39 cellular contexts compared by ENCODE assay signal in genomic region chr12:88219861-88220260, GRCh38.
"Had no signal": no experiment of that assay in that cellular context is flagged by ENCODE, and none has a peak within 500 bp of the region (broad histone marks: within the 10 kb centered on the region; RNA-seq: fewer than 3 reads in every experiment).

No MANE protein-coding gene starts in this region.

- H3K4me1 Mint-ChIP-seq: activated naive CD4-positive, alpha-beta T cell treated with anti-CD3 and anti-CD28 coated beads, Interleukin-2, amount 10 ng/mL, durations not matched to agents 7 days and 5 days; activated naive CD4-positive, alpha-beta T cell treated with anti-CD3 and anti-CD28 coated beads, Interleukin-2, amount 50 U/mL, for 24 hours; activated naive CD8-positive, alpha-beta T cell treated with anti-CD3 and anti-CD28 coated beads for 36 hours; activated naive CD8-positive, alpha-beta T cell treated with anti-CD3 and anti-CD28 coated beads, Interleukin-2, amount 10 ng/mL, durations not matched to agents 7 days and 5 days; activated naive CD8-positive, alpha-beta T cell treated with anti-CD3 and anti-CD28 coated beads, Interleukin-2, amount 50 U/mL, for 24 hours; activated T-helper 17 cell treated with anti-CD3 and anti-CD28 coated beads, Interleukin-2, amount 50 U/mL, for 72 hours; brain; central memory CD8-positive, alpha-beta T cell had no signal

- H3K27ac Mint-ChIP-seq: activated naive CD4-positive, alpha-beta T cell treated with anti-CD3 and anti-CD28 coated beads for 36 hours; activated naive CD4-positive, alpha-beta T cell treated with anti-CD3 and anti-CD28 coated beads, Interleukin-2, amount 10 ng/mL, durations not matched to agents 7 days and 5 days; activated naive CD4-positive, alpha-beta T cell treated with anti-CD3 and anti-CD28 coated beads, Interleukin-2, amount 50 U/mL, for 24 hours; activated naive CD4-positive, alpha-beta T cell treated with anti-CD3 and anti-CD28 coated beads, Interleukin-2, amount 50 U/mL, for 72 hours; activated naive CD8-positive, alpha-beta T cell; activated naive CD8-positive, alpha-beta T cell treated with anti-CD3 and anti-CD28 coated beads for 36 hours; activated naive CD8-positive, alpha-beta T cell treated with anti-CD3 and anti-CD28 coated beads, Interleukin-2, amount 10 ng/mL, durations not matched to agents 7 days and 5 days; activated naive CD8-positive, alpha-beta T cell treated with anti-CD3 and anti-CD28 coated beads, Interleukin-2, amount 50 U/mL, for 24 hours; activated T-cell treated with anti-CD3 and anti-CD28 coated beads, Interleukin-2, amount 50 U/mL, for 24 hours; activated T-cell treated with anti-CD3 and anti-CD28 coated beads, Interleukin-2, amount 50 U/mL, for 72 hours; activated T-helper 1 cell treated with anti-CD3 and anti-CD28 coated beads, Interleukin-12 subunit alpha, Interleukin-12 subunit beta, Interleukin-2, Interleukin-4 antibody, amounts not matched to agents 30 ng/mL and 10 ng/mL and 1 ng/mL, durations not matched to agents 14 hours and 24 hours and 36 hours; activated T-helper 17 cell treated with anti-CD3 and anti-CD28 coated beads, Interleukin-2, amount 50 U/mL, for 72 hours; activated T-helper 2 cell treated with anti-CD3 and anti-CD28 coated beads, Interferon-gamma antibody, Interleukin-2, Interleukin-4, amounts not matched to agents 10 μg/mL and 5 μg/mL and 100 μg/mL, durations not matched to agents 14 hours and 24 hours and 36 hours; brain had no signal

- H3K36me3 ChIP-seq: adrenal gland, ascending aorta, brain microvascular endothelial cell, breast epithelium, cardiac muscle cell had no signal

- H3K9me3 ChIP-seq: adrenal gland had no signal

- H3K9me3 Mint-ChIP-seq: activated naive CD4-positive, alpha-beta T cell treated with anti-CD3 and anti-CD28 coated beads, Interleukin-2, amount 50 U/mL, for 24 hours; activated naive CD8-positive, alpha-beta T cell treated with anti-CD3 and anti-CD28 coated beads, Interleukin-2, amount 10 ng/mL, durations not matched to agents 7 days and 5 days had no signal

- H3K4me3 ChIP-seq: adrenal gland, ascending aorta, body of pancreas, breast epithelium, cardiac muscle cell had no signal

- ATAC-seq: activated naive CD4-positive, alpha-beta T cell treated with anti-CD3 and anti-CD28 coated beads, Interleukin-2, amount 50 U/mL, for 72 hours; activated naive CD8-positive, alpha-beta T cell treated with anti-CD3 and anti-CD28 coated beads, Interleukin-2, amount 50 U/mL, for 24 hours; activated T-cell treated with anti-CD3 and anti-CD28 coated beads, Interleukin-2, amount 50 U/mL, for 4 hours; activated T-cell treated with anti-CD3 and anti-CD28 coated beads, Interleukin-2, amount 50 U/mL, for 72 hours; activated T-helper 17 cell treated with anti-CD3 and anti-CD28 coated beads, Interleukin-2, amount 50 U/mL, for 72 hours; body of pancreas had no signal

- H3K27ac ChIP-seq: adrenal gland, ascending aorta, body of pancreas, brain microvascular endothelial cell, breast epithelium, cardiac muscle cell had no signal

- H3K4me3 Mint-ChIP-seq: activated naive CD4-positive, alpha-beta T cell treated with anti-CD3 and anti-CD28 coated beads for 36 hours; activated naive CD4-positive, alpha-beta T cell treated with anti-CD3 and anti-CD28 coated beads, Interleukin-2, amount 10 ng/mL, durations not matched to agents 7 days and 5 days; activated naive CD4-positive, alpha-beta T cell treated with anti-CD3 and anti-CD28 coated beads, Interleukin-2, amount 50 U/mL, for 24 hours; activated naive CD8-positive, alpha-beta T cell; activated naive CD8-positive, alpha-beta T cell treated with anti-CD3 and anti-CD28 coated beads for 36 hours; activated naive CD8-positive, alpha-beta T cell treated with anti-CD3 and anti-CD28 coated beads, Interleukin-2, amount 10 ng/mL, durations not matched to agents 7 days and 5 days; activated naive CD8-positive, alpha-beta T cell treated with anti-CD3 and anti-CD28 coated beads, Interleukin-2, amount 50 U/mL, for 24 hours; activated T-cell treated with anti-CD3 and anti-CD28 coated beads, Interleukin-2, amount 50 U/mL, for 24 hours; activated T-cell treated with anti-CD3 and anti-CD28 coated beads, Interleukin-2, amount 50 U/mL, for 4 hours; activated T-cell treated with anti-CD3 and anti-CD28 coated beads, Interleukin-2, amount 50 U/mL, for 72 hours; activated T-helper 1 cell treated with anti-CD3 and anti-CD28 coated beads, Interleukin-12 subunit alpha, Interleukin-12 subunit beta, Interleukin-2, Interleukin-4 antibody, amounts not matched to agents 30 ng/mL and 10 ng/mL and 1 ng/mL, durations not matched to agents 14 hours and 24 hours and 36 hours; activated T-helper 17 cell treated with anti-CD3 and anti-CD28 coated beads, Interleukin-2, amount 50 U/mL, for 72 hours; brain; central memory CD8-positive, alpha-beta T cell had no signal

- FAIRE-seq: bronchial epithelial cell had no signal

- H3K27me3 ChIP-seq: adrenal gland, ascending aorta, body of pancreas, brain microvascular endothelial cell, breast epithelium, cardiac muscle cell had no signal

- DNase-seq: activated effector memory CD4-positive, alpha-beta T cell treated with anti-CD3 and anti-CD28 coated beads, Interleukin-2, amount 50 U/mL, for 16 hours; activated effector memory CD4-positive, alpha-beta T cell treated with Interleukin-2 at 50 U/mL for 16 hours; activated gamma-delta T cell; activated gamma-delta T cell treated with Interleukin-2 at 50 U/mL for 16 hours; activated naive CD4-positive, alpha-beta T cell; activated naive CD4-positive, alpha-beta T cell treated with anti-CD3 and anti-CD28 coated beads for 36 hours; activated naive CD4-positive, alpha-beta T cell treated with anti-CD3 and anti-CD28 coated beads, Interleukin-2, amount 10 ng/mL, durations not matched to agents 7 days and 5 days; activated naive CD4-positive, alpha-beta T cell treated with anti-CD3 and anti-CD28 coated beads, Interleukin-2, amount 50 U/mL, for 16 hours; activated naive CD4-positive, alpha-beta T cell treated with Interleukin-2 at 50 U/mL for 16 hours; activated naive CD8-positive, alpha-beta T cell treated with anti-CD3 and anti-CD28 coated beads for 36 hours; activated naive CD8-positive, alpha-beta T cell treated with anti-CD3 and anti-CD28 coated beads, Interleukin-2, amount 10 ng/mL, durations not matched to agents 7 days and 5 days; activated naive CD8-positive, alpha-beta T cell treated with anti-CD3 and anti-CD28 coated beads, Interleukin-2, amount 50 U/mL, for 24 hours; activated T-cell treated with anti-CD3 and anti-CD28 coated beads, Interleukin-2, amount 50 U/mL, for 1 hour; activated T-cell treated with anti-CD3 and anti-CD28 coated beads, Interleukin-2, amount 50 U/mL, for 24 hours; activated T-cell treated with anti-CD3 and anti-CD28 coated beads, Interleukin-2, amount 50 U/mL, for 4 hours; activated T-cell treated with anti-CD3 and anti-CD28 coated beads, Interleukin-2, amount 50 U/mL, for 48 hours; activated T-cell treated with anti-CD3 and anti-CD28 coated beads, Interleukin-2, amount 50 U/mL, for 72 hours; adrenal gland; amniotic stem cell; amygdala; anterior cingulate cortex; aorta; body of pancreas; brain microvascular endothelial cell; caudate nucleus; central memory CD4-positive, alpha-beta T cell; cerebellar nuclear complex had no signal

- H3K4me1 ChIP-seq: adrenal gland, ascending aorta, body of pancreas, breast epithelium had no signal

- H3K27me3 Mint-ChIP-seq: activated naive CD4-positive, alpha-beta T cell treated with anti-CD3 and anti-CD28 coated beads, Interleukin-2, amount 10 ng/mL, durations not matched to agents 7 days and 5 days; activated naive CD4-positive, alpha-beta T cell treated with anti-CD3 and anti-CD28 coated beads, Interleukin-2, amount 50 U/mL, for 24 hours; activated naive CD8-positive, alpha-beta T cell; activated naive CD8-positive, alpha-beta T cell treated with anti-CD3 and anti-CD28 coated beads for 36 hours; activated naive CD8-positive, alpha-beta T cell treated with anti-CD3 and anti-CD28 coated beads, Interleukin-2, amount 10 ng/mL, durations not matched to agents 7 days and 5 days; activated naive CD8-positive, alpha-beta T cell treated with anti-CD3 and anti-CD28 coated beads, Interleukin-2, amount 50 U/mL, for 24 hours; activated T-cell treated with anti-CD3 and anti-CD28 coated beads, Interleukin-2, amount 50 U/mL, for 24 hours; activated T-helper 17 cell treated with anti-CD3 and anti-CD28 coated beads, Interleukin-2, amount 50 U/mL, for 72 hours; brain; central memory CD8-positive, alpha-beta T cell had no signal

- H3K36me3 Mint-ChIP-seq: activated naive CD4-positive, alpha-beta T cell treated with anti-CD3 and anti-CD28 coated beads, Interleukin-2, amount 10 ng/mL, durations not matched to agents 7 days and 5 days; activated naive CD4-positive, alpha-beta T cell treated with anti-CD3 and anti-CD28 coated beads, Interleukin-2, amount 50 U/mL, for 24 hours; activated naive CD8-positive, alpha-beta T cell; activated naive CD8-positive, alpha-beta T cell treated with anti-CD3 and anti-CD28 coated beads for 36 hours; activated naive CD8-positive, alpha-beta T cell treated with anti-CD3 and anti-CD28 coated beads, Interleukin-2, amount 10 ng/mL, durations not matched to agents 7 days and 5 days; brain had no signal
